ENCODE assay signal across 14 cellular contexts in the genomic region with DNA sequence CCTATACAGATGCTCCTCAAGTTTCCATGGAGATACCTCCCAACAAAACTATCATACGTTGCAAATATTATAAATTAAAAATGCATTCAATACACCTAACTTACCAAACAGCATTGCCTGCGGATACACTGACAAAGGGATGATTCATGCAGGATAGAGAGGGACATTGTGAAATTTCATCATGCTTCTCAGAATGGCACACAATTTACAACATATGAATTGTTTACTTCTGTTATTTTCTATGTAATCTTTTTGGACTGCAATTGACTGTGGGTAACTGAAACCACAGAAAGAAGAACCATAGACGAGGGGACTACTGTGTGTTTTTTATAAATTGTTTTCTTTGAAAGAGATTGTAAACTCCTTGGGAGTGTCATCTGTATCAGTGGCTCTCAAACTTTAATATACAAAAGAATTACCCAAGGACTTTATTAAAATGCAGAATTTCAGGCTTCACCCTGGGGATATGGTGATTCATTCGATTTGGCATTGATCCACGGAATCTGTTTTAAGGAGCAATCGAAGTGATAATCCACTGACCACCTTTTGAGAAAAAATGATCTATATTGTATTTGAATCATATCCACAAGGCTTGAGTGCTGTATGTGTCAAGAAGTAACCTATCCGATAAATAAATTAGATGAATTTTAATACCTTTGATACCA.
DNase-seq lines count a peak whose midpoint lies in the region; ATAC-seq and TF ChIP-seq lines count a peak whose summit lies in the region.
"Had no signal": no experiment of that assay in that cellular context is flagged by ENCODE, and none has a peak within 500 bp of the region (broad histone marks: within the 10 kb centered on the region; RNA-seq: fewer than 3 reads in every experiment).

No MANE protein-coding gene starts in this region.

- in situ Hi-C loops in transverse colon (cut with MboI; ENCODE audit: low pct_ligation_motif_present in 1 of 4, low pct_unique_long_range_greater_than_20kb in 1 of 4, low sequenced_read_pairs in 3 of 4), result no loop called here

- no peaks in the 10 kb centered on the region for H3K36me3 ChIP-seq in heart right ventricle
- H3K36me3 ChIP-seq in transverse colon, result no peaks in the 10 kb centered on the region
- no peaks in the 10 kb centered on the region for H3K36me3 ChIP-seq in effector memory CD4-positive, alpha-beta T cell (ENCODE audit: control insufficient read depth, insufficient read depth, low read length)
- H3K36me3 ChIP-seq: vagina had no signal

- H3K4me3 ChIP-seq in heart right ventricle (no peak overlapping the region), foreskin fibroblast (ENCODE audit: low read depth in 1 of 2, low read length in 2 of 2) (no peak overlapping the region), transverse colon (no peak overlapping the region)
- no peak overlapping the region for H3K4me3 ChIP-seq in effector memory CD4-positive, alpha-beta T cell (ENCODE audit: insufficient read depth, low read depth, low read length, poor library complexity, severe bottlenecking)
- H3K4me3 ChIP-seq: vagina had no signal

- no peak for DNase-seq in heart right ventricle
- no peak for DNase-seq in Right ventricle myocardium superior
- DNase-seq in SKM-1 (lab: John Stamatoyannopoulos, UW; ENCODE audit: unreplicated experiment), result peak; percentile 22
- DNase-seq in foreskin fibroblast, result peak; percentile 1 to 63
- DNase-seq in transverse colon, result no peak
- no peak for DNase-seq in activated CD4-positive, alpha-beta T cell treated with anti-CD3 and anti-CD28 coated beads, Interleukin-2, amount 50 U/mL, for 48 hours
- DNase-seq in effector memory CD4-positive, alpha-beta T cell, result no peak
- DNase-seq in stimulated activated naive CD8-positive, alpha-beta T cell treated with anti-CD3 and anti-CD28 coated beads, Interleukin-15, amount 100 ng/mL, for 72 hours, result no peak
- DNase-seq: activated CD8-positive, alpha-beta T cell treated with anti-CD3 and anti-CD28 coated beads, Interleukin-2, amount 10 ng/mL, durations not matched to agents 7 days and 5 days; cortex of kidney; NCI-H2081; RPMI8226 had no signal

- TF ChIP-seq CTCF in heart right ventricle (IDR thresholded peaks at IDR 0.05) (no peak), foreskin fibroblast (IDR thresholded peaks at IDR 0.05; ENCODE audit: low read depth, low read length) (no peak), transverse colon (IDR thresholded peaks at IDR 0.05) (no peak)

- no peak overlapping the region for H3K4me3 Mint-ChIP-seq in stimulated activated naive CD8-positive, alpha-beta T cell treated with anti-CD3 and anti-CD28 coated beads, Interleukin-15, amount 100 ng/mL, for 72 hours
- H3K4me3 Mint-ChIP-seq: activated CD8-positive, alpha-beta T cell treated with anti-CD3 and anti-CD28 coated beads, Interleukin-2, amount 10 ng/mL, durations not matched to agents 7 days and 5 days; activated naive CD4-positive, alpha-beta T cell treated with anti-CD3 and anti-CD28 coated beads, Interleukin-2, amount 50 U/mL, for 24 hours had no signal

- H3K9me3 ChIP-seq in heart right ventricle, result no peaks in the 10 kb centered on the region
- H3K9me3 ChIP-seq in transverse colon, result no peaks in the 10 kb centered on the region
- H3K9me3 ChIP-seq in effector memory CD4-positive, alpha-beta T cell (ENCODE audit: control insufficient read depth, low read length), result no peaks in the 10 kb centered on the region
- H3K9me3 ChIP-seq: vagina had no signal

- TF ChIP-seq POLR2A in transverse colon (IDR thresholded peaks at IDR 0.05), result no peak

- H3K27me3 ChIP-seq in heart right ventricle (no peaks in the 10 kb centered on the region), transverse colon (no peaks in the 10 kb centered on the region)
- no peaks in the 10 kb centered on the region for H3K27me3 ChIP-seq in effector memory CD4-positive, alpha-beta T cell (replicated peaks; ENCODE audit: control insufficient read depth, insufficient read depth, low read length, poor library complexity, severe bottlenecking)
- H3K27me3 ChIP-seq: vagina had no signal

- H3K9me3 Mint-ChIP-seq in stimulated activated naive CD8-positive, alpha-beta T cell treated with anti-CD3 and anti-CD28 coated beads, Interleukin-15, amount 100 ng/mL, for 72 hours, result no peaks in the 10 kb centered on the region
- H3K9me3 Mint-ChIP-seq: activated naive CD4-positive, alpha-beta T cell treated with anti-CD3 and anti-CD28 coated beads, Interleukin-2, amount 50 U/mL, for 24 hours had no signal

- no peaks in the 10 kb centered on the region for H3K4me1 Mint-ChIP-seq in stimulated activated naive CD8-positive, alpha-beta T cell treated with anti-CD3 and anti-CD28 coated beads, Interleukin-15, amount 100 ng/mL, for 72 hours
- H3K4me1 Mint-ChIP-seq: activated naive CD4-positive, alpha-beta T cell treated with anti-CD3 and anti-CD28 coated beads, Interleukin-2, amount 50 U/mL, for 24 hours had no signal

- H3K27ac ChIP-seq in heart right ventricle (peak overlapping the region in 6 of 10 donors; percentile 18 to 71 (median 61)), transverse colon (peak overlapping the region in 3 of 4 donors; percentile 35 to 60 (median 45))
- no peak overlapping the region for H3K27ac ChIP-seq in effector memory CD4-positive, alpha-beta T cell (ENCODE audit: insufficient read depth, low read length, poor library complexity, severe bottlenecking)

- peaks cover 10 to 56% (median 45%) of the 10 kb centered on the region in 9 donors for H3K4me1 ChIP-seq in heart right ventricle
- peaks cover 0 to 13% (median 6%) of the 10 kb centered on the region in 4 donors for H3K4me1 ChIP-seq in transverse colon
- no peaks in the 10 kb centered on the region for H3K4me1 ChIP-seq in effector memory CD4-positive, alpha-beta T cell (ENCODE audit: control insufficient read depth, insufficient read depth, low read length, poor library complexity, severe bottlenecking)

- 56 to 61% methylated on average over 7 of the region's 7 CpGs for WGBS in heart right ventricle, 2 donors
- 55 to 64% methylated on average over 7 of the region's 7 CpGs for WGBS in transverse colon (ENCODE audit: low coverage in 1 of 2), 2 donors

- no peak for TF ChIP-seq EP300 in transverse colon (IDR thresholded peaks at IDR 0.05; ENCODE audit: low read depth)

- peaks cover 11% of the 10 kb centered on the region for H3K27me3 Mint-ChIP-seq in stimulated activated naive CD8-positive, alpha-beta T cell treated with anti-CD3 and anti-CD28 coated beads, Interleukin-15, amount 100 ng/mL, for 72 hours

- ATAC-seq in heart right ventricle (no peak), Right ventricle myocardium superior (ENCODE audit: poor library complexity) (no peak)
- ATAC-seq in stimulated activated naive CD8-positive, alpha-beta T cell treated with anti-CD3 and anti-CD28 coated beads, Interleukin-15, amount 100 ng/mL, for 72 hours, result no peak
- ATAC-seq: activated CD8-positive, alpha-beta T cell treated with anti-CD3 and anti-CD28 coated beads, Interleukin-2, amount 10 ng/mL, durations not matched to agents 7 days and 5 days had no signal

- intact Hi-C loops in heart right ventricle (cut with DNase I), result loop anchor here in 3 of 10 donors (10.0 kb wide), 2 partner anchors 111 to 341 kb away; no protein-coding TSS in a partner anchor
- intact Hi-C loops in Right ventricle myocardium superior (cut with DNase I), result no loop called here
- intact Hi-C loops in transverse colon (cut with DNase I; ENCODE audit: low total_unique reads), result no loop called here

- H3K27ac Mint-ChIP-seq in stimulated activated naive CD8-positive, alpha-beta T cell treated with anti-CD3 and anti-CD28 coated beads, Interleukin-15, amount 100 ng/mL, for 72 hours, result no peak overlapping the region
- H3K27ac Mint-ChIP-seq: activated CD8-positive, alpha-beta T cell treated with anti-CD3 and anti-CD28 coated beads, Interleukin-2, amount 10 ng/mL, durations not matched to agents 7 days and 5 days; activated naive CD4-positive, alpha-beta T cell treated with anti-CD3 and anti-CD28 coated beads, Interleukin-2, amount 50 U/mL, for 24 hours had no signal

Comparison
In these comparisons a context has a peak if more than half of its experiments do, and no peak if none do; other contexts are left out.
1. DNase-seq: peak in SKM-1 (single experiment) and foreskin fibroblast (2 of 2); none in heart right ventricle (0 of 2), Right ventricle myocardium superior (single experiment), transverse colon (single experiment), activated CD4-positive, alpha-beta T cell treated with anti-CD3 and anti-CD28 coated beads, Interleukin-2, amount 50 U/mL, for 48 hours (0 of 2), effector memory CD4-positive, alpha-beta T cell (0 of 3) and stimulated activated naive CD8-positive, alpha-beta T cell treated with anti-CD3 and anti-CD28 coated beads, Interleukin-15, amount 100 ng/mL, for 72 hours (0 of 2).